13 cellular contexts compared by ENCODE assay signal in genomic region chr17:8479431-8479947, GRCh38. TPM values are rescaled to one million over a fixed set of nuclear protein-coding genes. Genes with fewer than 3 reads are reported as not detected.
DNase-seq lines count a peak whose midpoint lies in the region; ATAC-seq and TF ChIP-seq lines count a peak whose summit lies in the region.
"Had no signal": no experiment of that assay in that cellular context is flagged by ENCODE, and none has a peak within 500 bp of the region (broad histone marks: within the 10 kb centered on the region; RNA-seq: fewer than 3 reads in every experiment).

No MANE protein-coding gene starts in this region.

- H3K4me2 ChIP-seq in smooth muscle cell, result no peak overlapping the region

- in situ Hi-C loops in G401 (cut with HindIII; ENCODE audit: low sequenced_read_pairs), result no loop called here

- H3K9ac ChIP-seq in smooth muscle cell (ENCODE audit: low read depth), result no peak overlapping the region

- H3K36me3 ChIP-seq in smooth muscle cell (ENCODE audit: low read depth) (peaks cover 12% of the 10 kb centered on the region), WERI-Rb-1 (peaks cover 99% of the 10 kb centered on the region)

- no peaks in the 10 kb centered on the region for H3K4me1 ChIP-seq in smooth muscle cell (ENCODE audit: low read depth)

- ATAC-seq in stimulated activated naive CD8-positive, alpha-beta T cell treated with anti-CD3 and anti-CD28 coated beads, Interleukin-15, Interleukin-2, amounts not matched to agents 100 U/mL and 50 U/mL, for 24 hours, result no peak

- H3K9me3 ChIP-seq in smooth muscle cell (replicated peaks; ENCODE audit: low read depth) (no peaks in the 10 kb centered on the region), WERI-Rb-1 (ENCODE audit: severe bottlenecking) (no peaks in the 10 kb centered on the region)
- H3K9me3 ChIP-seq: Peyer's patch had no signal

- H3K27me3 ChIP-seq in smooth muscle cell (ENCODE audit: low read depth) (no peaks in the 10 kb centered on the region), WERI-Rb-1 (ENCODE audit: insufficient read depth, low read depth, severe bottlenecking) (no peaks in the 10 kb centered on the region)
- H3K27me3 ChIP-seq: Peyer's patch, spleen had no signal

- peaks cover 65% of the 10 kb centered on the region for H4K20me1 ChIP-seq in smooth muscle cell (ENCODE audit: low read depth)

- H3K27ac ChIP-seq in smooth muscle cell (ENCODE audit: low read depth) (peak overlapping the region; percentile 37), WERI-Rb-1 (no peak overlapping the region)
- H3K27ac ChIP-seq: spleen, VCaP had no signal

- DNase-seq in G401 (ENCODE audit: low spot score) (peak; percentile 67), cerebellum (ENCODE audit: low spot score) (peak; percentile 68), inferior parietal cortex (ENCODE audit: extremely low spot score) (peak; percentile 78), smooth muscle cell (lab: John Stamatoyannopoulos, UW; ENCODE audit: unreplicated experiment) (no peak), amniotic stem cell (lab: John Stamatoyannopoulos, UW) (no peak), WERI-Rb-1 (no peak)
- DNase-seq in stimulated activated naive CD4-positive, alpha-beta T cell treated with Interleukin-2 at 50 U/mL for 16 hours (lab: John Stamatoyannopoulos, UW), result no peak
- DNase-seq in stimulated activated naive CD8-positive, alpha-beta T cell treated with anti-CD3 and anti-CD28 coated beads, Interleukin-15, Interleukin-2, amounts not matched to agents 100 U/mL and 50 U/mL, for 24 hours, result no peak
- DNase-seq: activated effector memory CD4-positive, alpha-beta T cell treated with Interleukin-2 at 50 U/mL for 16 hours; effector memory CD4-positive, alpha-beta T cell; spleen had no signal

- H3K79me2 ChIP-seq in smooth muscle cell (ENCODE audit: low read depth), result peaks cover 4% of the 10 kb centered on the region

- H3F3A ChIP-seq in smooth muscle cell (ENCODE audit: low read depth), result peaks cover 52% of the 10 kb centered on the region

- TF ChIP-seq CTCF in smooth muscle cell (IDR thresholded peaks at IDR 0.05; ENCODE audit: borderline replicate concordance, insufficient read depth, poor library complexity, severe bottlenecking), result no peak
- TF ChIP-seq CTCF in WERI-Rb-1 (IDR thresholded peaks at IDR 0.05; ENCODE audit: low read depth, low read length), result no peak

- no peak overlapping the region for H2AFZ ChIP-seq in smooth muscle cell (ENCODE audit: low read depth)

- H3K4me3 ChIP-seq in smooth muscle cell (no peak overlapping the region), WERI-Rb-1 (ENCODE audit: low read depth, low read length) (no peak overlapping the region)
- H3K4me3 ChIP-seq: Peyer's patch, spleen had no signal

- WGBS in smooth muscle cell (ENCODE audit: low lambda C conversion rate), result 91% methylated on average over 11 of the region's 11 CpGs

RNA-seq across cellular contexts. Expression of gene NDEL1, which starts 43.8 kb away (rescaled TPM):
- total RNA-seq in G401 (2014; rRNA removed; shearing (Covaris generic)), result 22.3 and 33.4 TPM in 2 replicates
- 36.8 TPM for total RNA-seq in cerebellum
- total RNA-seq in smooth muscle cell, result 103 and 111 TPM in 2 replicates
- 82.0 and 82.6 TPM in 2 replicates for polyA plus RNA-seq in smooth muscle cell

Comparison
In these comparisons a context has a peak if more than half of its experiments do, and no peak if none do; other contexts are left out.
1. DNase-seq: peak in G401 (single experiment), cerebellum (single experiment) and inferior parietal cortex (single experiment); none in smooth muscle cell (single experiment), stimulated activated naive CD4-positive, alpha-beta T cell treated with Interleukin-2 at 50 U/mL for 16 hours (single experiment), amniotic stem cell (single experiment), stimulated activated naive CD8-positive, alpha-beta T cell treated with anti-CD3 and anti-CD28 coated beads, Interleukin-15, Interleukin-2, amounts not matched to agents 100 U/mL and 50 U/mL, for 24 hours (single experiment) and WERI-Rb-1 (single experiment).